ENCODE assay signal across 15 cellular contexts in the genomic region with DNA sequence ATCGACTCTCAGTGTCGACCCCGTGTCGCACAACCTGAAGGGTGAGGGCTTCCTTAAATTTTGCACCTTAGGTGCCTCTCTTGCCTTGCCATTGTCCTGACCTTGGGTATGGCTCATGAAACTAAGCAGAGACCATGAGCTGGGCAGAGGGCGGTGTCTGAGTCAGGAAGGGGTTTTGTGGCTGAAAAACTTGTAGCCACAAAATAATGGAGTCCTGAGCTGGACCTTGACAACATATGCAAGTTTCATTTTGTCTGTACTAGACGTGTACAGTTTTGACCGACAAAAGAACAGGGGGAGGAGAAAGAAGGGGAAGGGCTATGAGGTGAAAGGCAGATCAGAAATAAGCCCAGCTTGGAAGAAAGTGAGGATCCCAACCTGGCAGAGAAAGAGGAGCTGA. TPM values are rescaled to one million over a fixed set of nuclear protein-coding genes. Genes with fewer than 3 reads are reported as not detected.
DNase-seq lines count a peak whose midpoint lies in the region; ATAC-seq and TF ChIP-seq lines count a peak whose summit lies in the region.
"Had no signal": no experiment of that assay in that cellular context is flagged by ENCODE, and none has a peak within 500 bp of the region (broad histone marks: within the 10 kb centered on the region; RNA-seq: fewer than 3 reads in every experiment).

No MANE protein-coding gene starts in this region.

- peaks cover 61% of the 10 kb centered on the region for H3K4me1 Mint-ChIP-seq in activated T-helper 2 cell treated with anti-CD3 and anti-CD28 coated beads, Interferon-gamma antibody, Interleukin-2, Interleukin-4, amounts not matched to agents 10 μg/mL and 5 μg/mL and 100 μg/mL, durations not matched to agents 14 hours and 24 hours and 36 hours (ENCODE audit: low read depth)
- peaks cover 4% of the 10 kb centered on the region; the same call in 2 of the 3 replicates for H3K4me1 Mint-ChIP-seq in GM23338

- no peaks in the 10 kb centered on the region for H3K27me3 ChIP-seq in BE2C
- H3K27me3 ChIP-seq in GM23338 (ENCODE audit: insufficient read depth): no peaks in the 10 kb centered on the region
- H3K27me3 ChIP-seq: hepatocyte, left lung had no signal

- peak overlapping the region; percentile 63 for H3K4me3 Mint-ChIP-seq in activated T-helper 2 cell treated with anti-CD3 and anti-CD28 coated beads, Interferon-gamma antibody, Interleukin-2, Interleukin-4, amounts not matched to agents 10 μg/mL and 5 μg/mL and 100 μg/mL, durations not matched to agents 14 hours and 24 hours and 36 hours (ENCODE audit: low read depth)
- no peak overlapping the region for H3K4me3 Mint-ChIP-seq in GM23338
- H3K4me3 Mint-ChIP-seq: activated CD8-positive, alpha-beta T cell treated with anti-CD3 and anti-CD28 coated beads for 36 hours; brain had no signal

- H3K27ac Mint-ChIP-seq in activated T-helper 2 cell treated with anti-CD3 and anti-CD28 coated beads, Interferon-gamma antibody, Interleukin-2, Interleukin-4, amounts not matched to agents 10 μg/mL and 5 μg/mL and 100 μg/mL, durations not matched to agents 14 hours and 24 hours and 36 hours: peak overlapping the region; percentile 70
- no peak overlapping the region for H3K27ac Mint-ChIP-seq in GM23338
- H3K27ac Mint-ChIP-seq: activated CD8-positive, alpha-beta T cell treated with anti-CD3 and anti-CD28 coated beads for 36 hours; brain had no signal

- H3K27me3 Mint-ChIP-seq in activated T-helper 2 cell treated with anti-CD3 and anti-CD28 coated beads, Interferon-gamma antibody, Interleukin-2, Interleukin-4, amounts not matched to agents 10 μg/mL and 5 μg/mL and 100 μg/mL, durations not matched to agents 14 hours and 24 hours and 36 hours (ENCODE audit: low read depth): no peaks in the 10 kb centered on the region
- H3K27me3 Mint-ChIP-seq in GM23338 (ENCODE audit: insufficient read depth, low read depth, poor library complexity): no peaks in the 10 kb centered on the region
- H3K27me3 Mint-ChIP-seq: activated CD8-positive, alpha-beta T cell treated with anti-CD3 and anti-CD28 coated beads for 36 hours; brain had no signal

- H3K4me2 ChIP-seq in GM23338: no peak overlapping the region
- H3K4me2 ChIP-seq: hepatocyte had no signal

- H3K79me2 ChIP-seq in GM23338 (replicated peaks; ENCODE audit: insufficient read depth): no peaks in the 10 kb centered on the region
- H3K79me2 ChIP-seq: hepatocyte had no signal

- intact Hi-C loops in activated T-helper 2 cell treated with anti-CD3 and anti-CD28 coated beads, Interferon-gamma antibody, Interleukin-2, Interleukin-4, amounts not matched to agents 10 μg/mL and 5 μg/mL and 100 μg/mL, durations not matched to agents 14 hours and 24 hours and 36 hours (cut with micrococcal nuclease): no loop called here

- no peaks in the 10 kb centered on the region for H3K36me3 ChIP-seq in BE2C
- no peaks in the 10 kb centered on the region for H3K36me3 ChIP-seq in GM23338 (ENCODE audit: insufficient read depth)
- H3K36me3 ChIP-seq: left lung had no signal

- H2AFZ ChIP-seq in GM23338: no peak overlapping the region
- H2AFZ ChIP-seq: hepatocyte had no signal

- no peak for DNase-seq in activated T-helper 2 cell treated with anti-CD3 and anti-CD28 coated beads, Interferon-gamma antibody, Interleukin-2, Interleukin-4, amounts not matched to agents 10 μg/mL and 5 μg/mL and 100 μg/mL, durations not matched to agents 14 hours and 24 hours and 36 hours (ENCODE audit: low spot score)
- no peak for DNase-seq in BE2C
- DNase-seq in GM23338 (ENCODE audit: low spot score): no peak
- DNase-seq in HUDEP-2 (lab: John Stamatoyannopoulos, UW; ENCODE audit: unreplicated experiment in 76 of 76): no peak
- DNase-seq in ureter (ENCODE audit: low spot score): no peak
- DNase-seq: activated CD8-positive, alpha-beta T cell treated with anti-CD3 and anti-CD28 coated beads for 36 hours; DMS 273 treated with DMSO at 0.1 percent for 48 hours; H7; left lung; NCI-H2227 treated with DMSO at 0.1 percent for 48 hours had no signal

- H3K9me2 ChIP-seq in GM23338 (ENCODE audit: insufficient read depth): 0 out of 2 replicates have a peak, but pooled peaks cover 8% of the 10 kb centered on the region

- no peaks in the 10 kb centered on the region for H4K20me1 ChIP-seq in GM23338 (replicated peaks; ENCODE audit: insufficient read depth)

- H3K36me3 Mint-ChIP-seq in activated T-helper 2 cell treated with anti-CD3 and anti-CD28 coated beads, Interferon-gamma antibody, Interleukin-2, Interleukin-4, amounts not matched to agents 10 μg/mL and 5 μg/mL and 100 μg/mL, durations not matched to agents 14 hours and 24 hours and 36 hours (ENCODE audit: low read depth): peaks cover 2% of the 10 kb centered on the region
- no peaks in the 10 kb centered on the region for H3K36me3 Mint-ChIP-seq in GM23338 (ENCODE audit: low read depth)
- H3K36me3 Mint-ChIP-seq: brain had no signal

- ATAC-seq in GM18511 (IDR thresholded peaks at IDR 0.05; ENCODE audit: unreplicated experiment): peak; percentile 80
- ATAC-seq in GM19468 (IDR thresholded peaks at IDR 0.05; ENCODE audit: extremely low read depth, unreplicated experiment): peak; percentile 59
- ATAC-seq in HG03139 (IDR thresholded peaks at IDR 0.05; ENCODE audit: unreplicated experiment): peak; percentile 81
- ATAC-seq in GM23338: no peak
- ATAC-seq: activated CD8-positive, alpha-beta T cell treated with anti-CD3 and anti-CD28 coated beads for 36 hours; left lung had no signal

- H3K9me3 ChIP-seq in BE2C: no peaks in the 10 kb centered on the region
- H3K9me3 ChIP-seq: left lung had no signal

- no peaks in the 10 kb centered on the region for H3K4me1 ChIP-seq in BE2C
- H3K4me1 ChIP-seq in GM23338 (ENCODE audit: insufficient read depth): no peaks in the 10 kb centered on the region
- H3K4me1 ChIP-seq: left lung had no signal

- H3K4me3 ChIP-seq in BE2C (ENCODE audit: low read depth, low read length): no peak overlapping the region
- no peak overlapping the region for H3K4me3 ChIP-seq in GM23338
- H3K4me3 ChIP-seq: hepatocyte, left lung had no signal

- H3K27ac ChIP-seq in GM23338 (ENCODE audit: low read depth): no peak overlapping the region
- H3K27ac ChIP-seq: hepatocyte, left lung had no signal

- TF ChIP-seq CTCF in BE2C (IDR thresholded peaks at IDR 0.05; ENCODE audit: low read depth, low read length) (no peak), GM23338 (conservative IDR thresholded peaks at IDR 0.05; ENCODE audit: low read depth in 2 of 2) (no peak)

- H3K9me3 Mint-ChIP-seq in activated T-helper 2 cell treated with anti-CD3 and anti-CD28 coated beads, Interferon-gamma antibody, Interleukin-2, Interleukin-4, amounts not matched to agents 10 μg/mL and 5 μg/mL and 100 μg/mL, durations not matched to agents 14 hours and 24 hours and 36 hours: peaks cover 7% of the 10 kb centered on the region
- H3K9me3 Mint-ChIP-seq in GM23338: no peaks in the 10 kb centered on the region
- H3K9me3 Mint-ChIP-seq: activated CD8-positive, alpha-beta T cell treated with anti-CD3 and anti-CD28 coated beads for 36 hours; brain had no signal

- H3F3A ChIP-seq in GM23338 (replicated peaks; ENCODE audit: low read depth): no peaks in the 10 kb centered on the region

TF ChIP-seq in GM23338, 12 proteins besides CTCF, POLR2A, EP300 and RAD21 (continues in another document):
- TF ChIP-seq ZNF114 (CRISPR knock-in tag; IDR thresholded peaks at IDR 0.05): no peak
- TF ChIP-seq ZNF331 (CRISPR knock-in tag; IDR thresholded peaks at IDR 0.05; ENCODE audit: low read depth): no peak

RNA-seq across cellular contexts. Expression of a gene that starts 8.3 kb away (rescaled TPM):
- 120 and 121 TPM in 2 replicates for total RNA-seq in activated T-helper 2 cell treated with anti-CD3 and anti-CD28 coated beads, Interferon-gamma antibody, Interleukin-2, Interleukin-4, amounts not matched to agents 10 μg/mL and 5 μg/mL and 100 μg/mL, durations not matched to agents 14 hours and 24 hours and 36 hours
- polyA plus RNA-seq in BE2C (2012; ENCODE audit: insufficient read depth, insufficient read length, low read depth): 0.17 TPM
- total RNA-seq in GM23338 (2014; rRNA removed; shearing (Covaris generic)): 0.23 and 1.1 TPM in 2 replicates
- 0.29 and 0.31 TPM in 2 replicates for polyA plus RNA-seq in GM23338 (2016; fragmentation: Nextera tagmentation; extraction: Ambion mirVana)
- 84.0 TPM for total RNA-seq in ureter

Comparison
In these comparisons a context has a peak if more than half of its experiments do, and no peak if none do; other contexts are left out.
1. RNA of a gene that starts 8.3 kb away (total RNA-seq): 120 to 121 TPM in activated T-helper 2 cell treated with anti-CD3 and anti-CD28 coated beads, Interferon-gamma antibody, Interleukin-2, Interleukin-4, amounts not matched to agents 10 μg/mL and 5 μg/mL and 100 μg/mL, durations not matched to agents 14 hours and 24 hours and 36 hours and 84.0 TPM in ureter (single experiment); 0.23 to 1.1 TPM in GM23338; every median in the first group is over 10 times any median in the second.